1 cellular context compared by ENCODE assay signal in the genomic region with DNA sequence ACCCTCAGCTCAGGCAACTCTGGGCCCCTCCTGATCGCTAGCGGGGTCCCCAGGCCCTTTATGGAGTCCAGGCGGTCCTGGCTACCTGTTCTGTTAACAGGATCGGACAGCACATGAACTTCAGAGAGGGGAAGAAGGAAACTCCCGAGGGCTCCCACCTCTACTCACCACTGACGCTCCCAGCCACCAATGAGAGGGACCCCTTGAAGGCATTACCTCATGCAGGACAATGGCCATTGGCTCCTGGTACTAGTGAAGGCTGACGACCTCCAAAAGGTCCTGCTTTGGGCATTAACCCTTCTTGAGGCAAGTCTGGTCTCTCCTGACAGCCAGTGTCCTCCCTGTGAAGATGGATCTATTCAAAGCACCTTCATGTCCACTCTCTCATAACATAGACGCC.
TF ChIP-seq lines count a peak whose summit lies in the region.

No MANE protein-coding gene starts in this region.

TF ChIP-seq in SK-N-SH treated with all-trans-retinoic acid at 6 μM for 48 hours, 23 proteins besides CTCF, POLR2A, EP300 and RAD21 (continued from another document):
- no peak for TF ChIP-seq TSHZ2 (CRISPR knock-in tag; IDR thresholded peaks at IDR 0.05)
- TF ChIP-seq, protein P1, sequence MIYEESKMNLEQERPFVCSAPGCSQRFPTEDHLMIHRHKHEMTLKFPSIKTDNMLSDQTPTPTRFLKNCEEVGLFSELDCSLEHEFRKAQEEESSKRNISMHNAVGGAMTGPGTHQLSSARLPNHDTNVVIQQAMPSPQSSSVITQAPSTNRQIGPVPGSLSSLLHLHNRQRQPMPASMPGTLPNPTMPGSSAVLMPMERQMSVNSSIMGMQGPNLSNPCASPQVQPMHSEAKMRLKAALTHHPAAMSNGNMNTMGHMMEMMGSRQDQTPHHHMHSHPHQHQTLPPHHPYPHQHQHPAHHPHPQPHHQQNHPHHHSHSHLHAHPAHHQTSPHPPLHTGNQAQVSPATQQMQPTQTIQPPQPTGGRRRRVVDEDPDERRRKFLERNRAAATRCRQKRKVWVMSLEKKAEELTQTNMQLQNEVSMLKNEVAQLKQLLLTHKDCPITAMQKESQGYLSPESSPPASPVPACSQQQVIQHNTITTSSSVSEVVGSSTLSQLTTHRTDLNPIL (CRISPR knock-in tag; IDR thresholded peaks at IDR 0.05; ENCODE audit: low read depth), result no peak
- no peak for TF ChIP-seq ISL1 (CRISPR knock-in tag; IDR thresholded peaks at IDR 0.05)
- TF ChIP-seq TOX (CRISPR knock-in tag; IDR thresholded peaks at IDR 0.05; ENCODE audit: borderline replicate concordance), result no peak
- TF ChIP-seq ESRRG (CRISPR knock-in tag; IDR thresholded peaks at IDR 0.05), result no peak
- TF ChIP-seq ARNTL (CRISPR knock-in tag; IDR thresholded peaks at IDR 0.05; ENCODE audit: borderline replicate concordance, low read depth), result no peak
- no peak for TF ChIP-seq RARB (CRISPR knock-in tag; IDR thresholded peaks at IDR 0.05)
- TF ChIP-seq OSR1 (CRISPR knock-in tag; IDR thresholded peaks at IDR 0.05), result no peak
- no peak for TF ChIP-seq GLIS3 (CRISPR knock-in tag; IDR thresholded peaks at IDR 0.05)
- TF ChIP-seq SNAI2 (CRISPR knock-in tag; IDR thresholded peaks at IDR 0.05), result no peak
- no peak for TF ChIP-seq CSRNP3 (CRISPR knock-in tag; IDR thresholded peaks at IDR 0.05)
